ENCODE assay signal across 9 cellular contexts in the genomic region with DNA sequence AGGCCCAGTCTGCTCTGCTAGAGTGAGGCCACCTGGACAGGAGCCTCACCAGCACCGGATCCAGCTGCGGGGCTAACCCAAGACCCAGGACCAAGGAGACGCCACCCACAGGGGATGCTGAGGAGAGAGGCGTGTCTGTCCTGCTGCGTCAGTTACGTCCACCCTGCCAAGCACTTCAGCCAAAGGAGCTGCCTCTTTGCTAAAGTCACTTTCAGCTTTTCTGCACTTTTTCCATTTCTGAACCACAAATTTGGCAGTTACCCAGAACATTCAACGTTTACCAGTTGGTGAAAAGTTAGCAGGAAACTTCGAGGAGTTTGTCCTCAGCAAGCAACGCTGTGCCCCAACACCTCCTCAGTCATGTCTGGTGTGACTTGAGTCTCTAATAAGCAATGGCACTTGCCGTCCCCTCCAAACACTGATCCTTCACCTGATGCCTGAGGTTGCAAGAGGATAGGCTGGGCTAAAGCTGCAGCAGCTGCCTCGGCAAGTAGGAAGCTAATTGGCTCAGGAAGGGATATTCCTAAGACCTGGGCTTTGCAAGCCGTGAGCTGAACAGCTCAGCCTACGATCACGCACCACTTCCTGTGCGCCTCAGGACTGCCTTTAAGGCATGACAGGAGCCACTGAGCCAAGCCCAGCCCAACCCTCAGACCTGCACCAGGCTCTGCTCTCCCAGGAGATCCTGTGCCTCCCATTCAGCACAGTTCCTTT. TPM values are rescaled to one million over a fixed set of nuclear protein-coding genes. Genes with fewer than 3 reads are reported as not detected.
A peak's percentile ranks its signal among the peaks of the same experiment; 100 is the strongest.
DNase-seq lines count a peak whose midpoint lies in the region; ATAC-seq and FAIRE-seq lines count a peak whose summit lies in the region.
"Had no signal": no experiment of that assay in that cellular context is flagged by ENCODE, and none has a peak within 500 bp of the region (broad histone marks: within the 10 kb centered on the region; RNA-seq: fewer than 3 reads in every experiment).

No MANE protein-coding gene starts in this region.

- H3K9me3 ChIP-seq in SJCRH30 (replicated peaks) (no peaks in the 10 kb centered on the region), stomach smooth muscle (ENCODE audit: control insufficient read depth in 2 of 2, low read length in 2 of 2) (no peaks in the 10 kb centered on the region)
- H3K9me3 ChIP-seq: stomach had no signal

- ATAC-seq in esophagus mucosa (peak; percentile 75), GM21360 (IDR thresholded peaks at IDR 0.05; ENCODE audit: unreplicated experiment) (no peak)

- peak overlapping the region; percentile 34 for H3K27ac Mint-ChIP-seq in activated CD4-positive, alpha-beta T cell treated with anti-CD3 and anti-CD28 coated beads, Interleukin-2, amount 10 ng/mL, durations not matched to agents 7 days and 5 days

- H3K27me3 Mint-ChIP-seq in activated CD4-positive, alpha-beta T cell treated with anti-CD3 and anti-CD28 coated beads, Interleukin-2, amount 10 ng/mL, durations not matched to agents 7 days and 5 days: peaks cover 6% of the 10 kb centered on the region

- H3K9ac ChIP-seq in stomach smooth muscle (ENCODE audit: low read length in 2 of 2): no peak overlapping the region

- H3K4me1 Mint-ChIP-seq in activated CD4-positive, alpha-beta T cell treated with anti-CD3 and anti-CD28 coated beads, Interleukin-2, amount 10 ng/mL, durations not matched to agents 7 days and 5 days: peaks cover 43% of the 10 kb centered on the region

- H3K27me3 ChIP-seq in SJCRH30 (no peaks in the 10 kb centered on the region; the same call in 1 of the 2 replicates), stomach smooth muscle (ENCODE audit: control insufficient read depth in 1 of 2, insufficient read depth in 2 of 2, low read length in 2 of 2) (no peaks in the 10 kb centered on the region)

- FAIRE-seq in urothelium cell line (lab: Jason Lieb, UNC): no peak

- H3K36me3 Mint-ChIP-seq in activated CD4-positive, alpha-beta T cell treated with anti-CD3 and anti-CD28 coated beads, Interleukin-2, amount 10 ng/mL, durations not matched to agents 7 days and 5 days (ENCODE audit: low read depth): no peaks in the 10 kb centered on the region

- peak; percentile 33 for DNase-seq in activated CD4-positive, alpha-beta T cell treated with anti-CD3 and anti-CD28 coated beads, Interleukin-2, amount 10 ng/mL, durations not matched to agents 7 days and 5 days
- no peak for DNase-seq in activated CD4-positive, alpha-beta T cell treated with anti-CD3 and anti-CD28 coated beads for 4 hours
- DNase-seq in SJCRH30 (peak; percentile 55 to 77), urothelium cell line (ENCODE audit: low spot score) (no peak), NCI-H526 treated with DMSO at 0.1 percent for 48 hours (lab: John Stamatoyannopoulos, UW) (no peak)
- DNase-seq: stomach had no signal

- no peak overlapping the region for H3K4me3 ChIP-seq in SJCRH30
- peak overlapping the region; percentile 4 to 29 for H3K4me3 ChIP-seq in stomach smooth muscle (ENCODE audit: low read length in 2 of 2)
- H3K4me3 ChIP-seq: stomach had no signal

- CTCF ChIA-PET in activated CD4-positive, alpha-beta T cell treated with anti-CD3 and anti-CD28 coated beads, Interleukin-2, amount 10 ng/mL, durations not matched to agents 7 days and 5 days (lab: Charles Lee): interaction anchor here (0.6 to 1.4 kb wide), 7 partner anchors 18 to 1354 kb away, joined by 3 to 6 read pairs (median 4); no protein-coding TSS in a partner anchor

- H3K27ac ChIP-seq in SJCRH30: no peak overlapping the region
- no peak overlapping the region for H3K27ac ChIP-seq in stomach smooth muscle (ENCODE audit: low read length)
- H3K27ac ChIP-seq: stomach had no signal

- no peaks in the 10 kb centered on the region for H3K9me3 Mint-ChIP-seq in activated CD4-positive, alpha-beta T cell treated with anti-CD3 and anti-CD28 coated beads, Interleukin-2, amount 10 ng/mL, durations not matched to agents 7 days and 5 days

- no peak overlapping the region for H3K4me3 Mint-ChIP-seq in activated CD4-positive, alpha-beta T cell treated with anti-CD3 and anti-CD28 coated beads, Interleukin-2, amount 10 ng/mL, durations not matched to agents 7 days and 5 days

- no peaks in the 10 kb centered on the region for H3K4me1 ChIP-seq in SJCRH30
- H3K4me1 ChIP-seq in stomach smooth muscle (ENCODE audit: control insufficient read depth, insufficient read depth, low read length): peaks cover 34% of the 10 kb centered on the region

- no peaks in the 10 kb centered on the region for H3K36me3 ChIP-seq in SJCRH30
- no peaks in the 10 kb centered on the region for H3K36me3 ChIP-seq in stomach smooth muscle (ENCODE audit: control insufficient read depth in 2 of 2, insufficient read depth in 2 of 2, low read length in 2 of 2)
- H3K36me3 ChIP-seq: stomach had no signal

- POLR2A ChIA-PET in activated CD4-positive, alpha-beta T cell treated with anti-CD3 and anti-CD28 coated beads, Interleukin-2, amount 10 ng/mL, durations not matched to agents 7 days and 5 days (lab: Charles Lee): no interaction called here

RNA-seq across cellular contexts. Expression of gene KCNH2, which starts 40.1 kb away (rescaled TPM):
- total RNA-seq in activated CD4-positive, alpha-beta T cell treated with anti-CD3 and anti-CD28 coated beads, Interleukin-2, amount 10 ng/mL, durations not matched to agents 7 days and 5 days: under 1 TPM; 0.27 to 0.30 TPM
- total RNA-seq in SJCRH30 (2014; rRNA removed; shearing (Covaris generic)): 15.9 and 19.3 TPM in 2 replicates
- 0.20 TPM for total RNA-seq in esophagus mucosa

RNA-seq across cellular contexts. Expression of gene NOS3, which starts 52.8 kb away (rescaled TPM):
- total RNA-seq in activated CD4-positive, alpha-beta T cell treated with anti-CD3 and anti-CD28 coated beads, Interleukin-2, amount 10 ng/mL, durations not matched to agents 7 days and 5 days: 10 to 100 TPM; 21.6 to 22.3 TPM
- 0.05 and 0.20 TPM in 2 replicates for total RNA-seq in SJCRH30 (2014; rRNA removed; shearing (Covaris generic))
- 3.1 TPM for total RNA-seq in esophagus mucosa

Comparison
In these comparisons a context has a peak if more than half of its experiments do, and no peak if none do; other contexts are left out.
1. DNase-seq: peak in activated CD4-positive, alpha-beta T cell treated with anti-CD3 and anti-CD28 coated beads, Interleukin-2, amount 10 ng/mL, durations not matched to agents 7 days and 5 days (single experiment) and SJCRH30 (2 of 2); none in activated CD4-positive, alpha-beta T cell treated with anti-CD3 and anti-CD28 coated beads for 4 hours (0 of 2), urothelium cell line (single experiment) and NCI-H526 treated with DMSO at 0.1 percent for 48 hours (single experiment).
2. RNA of gene KCNH2, which starts 40.1 kb away (total RNA-seq): 15.9 to 19.3 TPM in SJCRH30; 0.27 to 0.30 TPM in activated CD4-positive, alpha-beta T cell treated with anti-CD3 and anti-CD28 coated beads, Interleukin-2, amount 10 ng/mL, durations not matched to agents 7 days and 5 days and 0.20 TPM in esophagus mucosa (single experiment); every median in the first group is over 10 times any median in the second.